Comparison of ENCODE assay signal across 1 cellular context in genomic region chr16:73143681-73144370, GRCh38.
TF ChIP-seq lines count a peak whose summit lies in the region.

No MANE protein-coding gene starts in this region.

TF ChIP-seq in GM23338, 12 proteins besides CTCF, POLR2A, EP300 and RAD21 (continued from another document):
- TF ChIP-seq ZNF462 (CRISPR knock-in tag; IDR thresholded peaks at IDR 0.05) (no peak), NANOG (IDR thresholded peaks at IDR 0.05; ENCODE audit: borderline replicate concordance) (no peak), CREB1 (CRISPR knock-in tag; IDR thresholded peaks at IDR 0.05; ENCODE audit: low read depth) (no peak), STAT1 (IDR thresholded peaks at IDR 0.05; ENCODE audit: unreplicated experiment) (no peak)
TF ChIP-seq in GM23338: peak in this region for 0.
